In the genomic region with DNA sequence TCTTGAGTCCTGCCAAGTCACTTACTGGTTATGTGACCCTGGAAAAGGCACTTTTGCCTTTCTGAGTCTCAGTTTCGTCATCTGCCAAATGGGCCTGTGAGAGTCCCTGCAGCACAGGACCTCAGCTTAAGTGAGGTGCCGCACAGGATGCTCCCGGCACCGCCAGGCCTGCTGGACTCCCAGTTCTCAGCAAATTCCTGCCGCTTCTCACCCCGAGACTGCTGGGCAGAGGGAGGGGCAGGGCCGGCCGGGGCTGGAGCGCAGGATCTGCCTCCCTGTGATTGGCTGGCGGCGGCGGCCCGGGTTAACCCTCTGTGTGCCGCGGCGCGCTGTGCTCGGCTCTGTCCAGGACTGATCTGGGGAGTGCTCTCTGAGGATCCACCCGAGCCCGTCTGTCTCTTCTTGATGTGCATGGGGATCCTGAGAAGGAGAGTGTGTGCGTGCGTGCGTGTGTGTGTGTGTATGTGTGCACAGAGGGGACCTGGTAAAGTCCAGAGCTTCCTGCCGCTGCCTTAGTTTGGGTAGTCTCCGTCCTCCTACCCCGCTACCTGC, we compare ENCODE assay signal across 8 cellular contexts. TPM values are rescaled to one million over a fixed set of nuclear protein-coding genes. Genes with fewer than 3 reads are reported as not detected.
DNase-seq lines count a peak whose midpoint lies in the region; ATAC-seq and TF ChIP-seq lines count a peak whose summit lies in the region.

No MANE protein-coding gene starts in this region.

- H3K9me3 ChIP-seq in CD8-positive, alpha-beta T cell (ENCODE audit: low read length): no peaks in the 10 kb centered on the region
- no peaks in the 10 kb centered on the region for H3K9me3 ChIP-seq in body of pancreas
- no peaks in the 10 kb centered on the region for H3K9me3 ChIP-seq in iPS-15b (ENCODE audit: control insufficient read depth, insufficient read depth, low read length)
- H3K9me3 ChIP-seq in sigmoid colon: no peaks in the 10 kb centered on the region

- peak overlapping the region; percentile 74 for H3K4me3 ChIP-seq in CD8-positive, alpha-beta T cell (ENCODE audit: low read depth, low read length)
- H3K4me3 ChIP-seq in body of pancreas (peak overlapping the region in 1 of 2 donors; percentile 63), iPS-15b (ENCODE audit: low read depth, low read length) (peak overlapping the region; percentile 86), sigmoid colon (peak overlapping the region; percentile 43 to 75 (median 59))

- TF ChIP-seq EP300 in sigmoid colon (IDR thresholded peaks at IDR 0.05): no peak

- peak overlapping the region; percentile 78 for H3K27ac Mint-ChIP-seq in CD8-positive, alpha-beta T cell

- H3K9me3 Mint-ChIP-seq in CD8-positive, alpha-beta T cell: no peaks in the 10 kb centered on the region

- H3K36me3 ChIP-seq in CD8-positive, alpha-beta T cell (ENCODE audit: insufficient read depth, low read length): peaks cover 41% of the 10 kb centered on the region
- H3K36me3 ChIP-seq in body of pancreas (replicated peaks in 1 of 2; ENCODE audit: insufficient read depth in 1 of 2, low read depth in 2 of 2) (peaks cover 6 to 29% of the 10 kb centered on the region in 2 donors), iPS-15b (ENCODE audit: control insufficient read depth, insufficient read depth, low read length) (peaks cover 54% of the 10 kb centered on the region), sigmoid colon (peaks cover 47 to 66% (median 57%) of the 10 kb centered on the region in 4 donors)

- CTCF ChIA-PET in CD8-positive, alpha-beta T cell (lab: Charles Lee): interaction anchor here (0.5 to 45.9 kb wide), 19 partner anchors 8 to 214 kb away, joined by 3 to 2042 read pairs (median 5); a partner anchor contains a TSS

- DNase-seq in CD8-positive, alpha-beta T cell: peak in 1 of 7 experiments; percentile 22
- DNase-seq in NOMO-1 (lab: John Stamatoyannopoulos, UW; ENCODE audit: unreplicated experiment in 2 of 2): peak; percentile 69 to 82
- peak; percentile 79 to 86 (median 84) for DNase-seq in body of pancreas
- peak; percentile 89 for DNase-seq in sigmoid colon
- DNase-seq in activated gamma-delta T cell treated with Interleukin-2 at 50 U/mL for 16 hours: no peak

- 3 to 5% methylated on average over 7 to 26 of the region's 26 CpGs for WGBS in body of pancreas, 2 donors
- 5 to 23% methylated on average over 26 of the region's 26 CpGs for WGBS in sigmoid colon, 2 donors

- no peak overlapping the region for H3K27ac ChIP-seq in CD8-positive, alpha-beta T cell (ENCODE audit: low read depth, low read length)
- H3K27ac ChIP-seq in body of pancreas (peak overlapping the region; percentile 48 to 75 (median 62)), sigmoid colon (peak overlapping the region; percentile 79 to 85 (median 82))

- ATAC-seq in CD8-positive, alpha-beta T cell: peak; percentile 13
- peak; percentile 29 for ATAC-seq in GM21529 (IDR thresholded peaks at IDR 0.05; ENCODE audit: unreplicated experiment)
- ATAC-seq in body of pancreas: peak; percentile 89
- no peak for ATAC-seq in HG03039 (IDR thresholded peaks at IDR 0.05; ENCODE audit: unreplicated experiment)

- H3K9ac ChIP-seq in iPS-15b (ENCODE audit: low read depth, low read length): peak overlapping the region; percentile 71

- H3K27me3 Mint-ChIP-seq in CD8-positive, alpha-beta T cell (ENCODE audit: low read depth): no peaks in the 10 kb centered on the region

- H3K27me3 ChIP-seq in CD8-positive, alpha-beta T cell (ENCODE audit: insufficient read depth, low read length): no peaks in the 10 kb centered on the region
- no peaks in the 10 kb centered on the region for H3K27me3 ChIP-seq in body of pancreas
- H3K27me3 ChIP-seq in iPS-15b (ENCODE audit: control insufficient read depth, insufficient read depth, low read length): no peaks in the 10 kb centered on the region
- no peaks in the 10 kb centered on the region for H3K27me3 ChIP-seq in sigmoid colon

- POLR2A ChIA-PET in CD8-positive, alpha-beta T cell (lab: Charles Lee): interaction anchor here (0.6 to 20.5 kb wide), 10 partner anchors 9 to 100 kb away, joined by 3 to 1016 read pairs (median 4); a partner anchor contains a TSS

- intact Hi-C loops in CD8-positive, alpha-beta T cell (cut with DNase I, micrococcal nuclease): loop anchor here (1.0 to 2.0 kb wide), 5 partner anchors 9 to 116 kb away; no protein-coding TSS in a partner anchor
- intact Hi-C loops in body of pancreas (cut with DNase I): no loop called here
- intact Hi-C loops in sigmoid colon (cut with DNase I): loop anchor here (1.0 to 5.0 kb wide), 3 partner anchors 17 to 115 kb away; no protein-coding TSS in a partner anchor

- peaks cover 54% of the 10 kb centered on the region for H3K4me1 Mint-ChIP-seq in CD8-positive, alpha-beta T cell (ENCODE audit: low read depth)

- TF ChIP-seq POLR2A in body of pancreas (IDR thresholded peaks at IDR 0.05) (peak in 1 of 3 donors; percentile 32), sigmoid colon (IDR thresholded peaks at IDR 0.05) (no peak)

- H3K4me3 Mint-ChIP-seq in CD8-positive, alpha-beta T cell: peak overlapping the region; percentile 83

- peaks cover 42% of the 10 kb centered on the region for H3K4me1 ChIP-seq in CD8-positive, alpha-beta T cell (ENCODE audit: insufficient read depth, low read length)
- H3K4me1 ChIP-seq in body of pancreas (peaks cover 49% of the 10 kb centered on the region), iPS-15b (ENCODE audit: control insufficient read depth, insufficient read depth, low read length) (peaks cover 11% of the 10 kb centered on the region), sigmoid colon (peaks cover 0 to 50% (median 41%) of the 10 kb centered on the region in 4 donors)

- H3K36me3 Mint-ChIP-seq in CD8-positive, alpha-beta T cell: peaks cover 69% of the 10 kb centered on the region

- peak; percentile 6 for TF ChIP-seq CTCF in CD8-positive, alpha-beta T cell (IDR thresholded peaks at IDR 0.05)
- peak in 3 of 7 experiments; percentile 6 to 48 (median 32) for TF ChIP-seq CTCF in body of pancreas (IDR thresholded peaks at IDR 0.05)
- TF ChIP-seq CTCF in sigmoid colon (IDR thresholded peaks at IDR 0.05): peak in 2 of 4 experiments; percentile 2 to 21

RNA-seq across cellular contexts. Expression of a gene that starts 8.6 kb away (rescaled TPM):
- total RNA-seq in CD8-positive, alpha-beta T cell: 100 to 1,000 TPM; 181 to 190 TPM
- total RNA-seq in body of pancreas: 10 to 100 TPM in 1 of 2 donors, 1 to 10 TPM in 1; 9.1 to 15.8 TPM
- total RNA-seq in sigmoid colon: 10 to 100 TPM in 2 of 4 donors, 1 to 10 TPM in 2; 7.6 to 16.9 (median 11.4) TPM
- polyA plus RNA-seq in sigmoid colon: 10 to 100 TPM in 1 of 3 donors, 1 to 10 TPM in 2; 2.4 to 16.0 (median 3.0) TPM

RNA-seq across cellular contexts. Expression of a gene that starts 18.9 kb away (rescaled TPM):
- total RNA-seq in CD8-positive, alpha-beta T cell: 100 to 1,000 TPM; 185 TPM
- total RNA-seq in body of pancreas (10 to 100 TPM in 1 of 2 donors, 1 to 10 TPM in 1; 9.9 to 10.2 TPM), sigmoid colon (10 to 100 TPM in 1 of 4 donors, 1 to 10 TPM in 3; 7.6 to 15.0 (median 8.1) TPM)
- 100 to 1,000 TPM in 1 of 3 donors, 10 to 100 TPM in 2; 35.4 to 132 (median 48.9) TPM for polyA plus RNA-seq in sigmoid colon

RNA-seq across cellular contexts. Expression of a gene that starts 46.3 kb away (rescaled TPM):
- not detected for total RNA-seq in CD8-positive, alpha-beta T cell
- 1 to 10 TPM; 3.0 to 5.7 TPM for total RNA-seq in body of pancreas
- total RNA-seq in sigmoid colon: 1 to 10 TPM in 1 of 4 donors, under 1 TPM in 3; 0.27 to 2.8 (median 0.34) TPM
- polyA plus RNA-seq in sigmoid colon: 1 to 10 TPM in 1 of 3 donors, under 1 TPM in 1, not detected in 1; 0.86 to 2.4 TPM

Comparison
In these comparisons a context has a peak if more than half of its experiments do, and no peak if none do; other contexts are left out.
1. RNA of a gene that starts 8.6 kb away (total RNA-seq): 181 to 190 TPM in CD8-positive, alpha-beta T cell; 9.1 to 15.8 TPM in body of pancreas and 7.6 to 16.9 TPM in sigmoid colon; every median in the first group is over 10 times any median in the second.
2. RNA of a gene that starts 18.9 kb away (total RNA-seq): 185 TPM in CD8-positive, alpha-beta T cell; 9.9 to 10.2 TPM in body of pancreas and 7.6 to 15.0 TPM in sigmoid colon; every median in the first group is over 10 times any median in the second.